Comparison of ENCODE assay signal across 1 cellular context in genomic region chr6:149746147-149746946, GRCh38.
TF ChIP-seq lines count a peak whose summit lies in the region.

TSS of gene NUP43 (minus strand) at chr6:149746529. CDS start at chr6:149746495, 34 bp downstream.

TF ChIP-seq in HepG2, 621 proteins besides CTCF, POLR2A, EP300 and RAD21 (continued from another document and continues in another):
- TF ChIP-seq NFAT5 (CRISPR knock-in tag; IDR thresholded peaks at IDR 0.05) = peak; percentile 59; the same call in 1 of the 2 replicates
- no peak for TF ChIP-seq ZNF652 (CRISPR knock-in tag; IDR thresholded peaks at IDR 0.05; ENCODE audit: borderline replicate concordance, low read depth)
- no peak for TF ChIP-seq ARNT2 (CRISPR knock-in tag; IDR thresholded peaks at IDR 0.05; ENCODE audit: low read depth)
- peak; percentile 89 for TF ChIP-seq ZNF547 (CRISPR knock-in tag; IDR thresholded peaks at IDR 0.05)
- TF ChIP-seq TSC22D2 (CRISPR knock-in tag; IDR thresholded peaks at IDR 0.05; ENCODE audit: borderline replicate concordance) = no peak
- peak; percentile 98 for TF ChIP-seq SPEN (CRISPR knock-in tag; IDR thresholded peaks at IDR 0.05; ENCODE audit: low read depth)
- TF ChIP-seq HNF1A (IDR thresholded peaks at IDR 0.05; ENCODE audit: low read depth) = no peak
- peak; percentile 61; the same call in 1 of the 2 replicates for TF ChIP-seq HNF1A (CRISPR knock-in tag; IDR thresholded peaks at IDR 0.05; ENCODE audit: borderline replicate concordance)
- TF ChIP-seq ZBTB39 (CRISPR knock-in tag; IDR thresholded peaks at IDR 0.05) = no peak
- peak; percentile 81; the same call in 1 of the 2 replicates for TF ChIP-seq ZNF124 (CRISPR knock-in tag; IDR thresholded peaks at IDR 0.05)
- peak; percentile 24; the same call in 1 of the 2 replicates for TF ChIP-seq KLF9 (CRISPR knock-in tag; IDR thresholded peaks at IDR 0.05; ENCODE audit: low read depth)
- 0 out of 2 replicates have a peak, but pooled peaks have one; percentile 45 for TF ChIP-seq ZSCAN25 (CRISPR knock-in tag; IDR thresholded peaks at IDR 0.05)
- TF ChIP-seq HNF1B (CRISPR knock-in tag; IDR thresholded peaks at IDR 0.05) = peak; percentile 90; the same call in 1 of the 2 replicates
- TF ChIP-seq ERF (CRISPR knock-in tag; IDR thresholded peaks at IDR 0.05) = peak; percentile 95
- peak; percentile 94; the same call in 1 of the 2 replicates for TF ChIP-seq MXD4 (CRISPR knock-in tag; IDR thresholded peaks at IDR 0.05)
- peak; percentile 95 for TF ChIP-seq YEATS4 (CRISPR knock-in tag; IDR thresholded peaks at IDR 0.05; ENCODE audit: borderline replicate concordance)
- peak; percentile 97 for TF ChIP-seq ZFP36L1 (CRISPR knock-in tag; IDR thresholded peaks at IDR 0.05)
- peak; percentile 85 for TF ChIP-seq HINFP (CRISPR knock-in tag; IDR thresholded peaks at IDR 0.05; ENCODE audit: low read depth)
- peak; percentile 90; the same call in 1 of the 2 replicates for TF ChIP-seq ZNF232 (CRISPR knock-in tag; IDR thresholded peaks at IDR 0.05; ENCODE audit: borderline replicate concordance)
- peak; percentile 40; the same call in 1 of the 2 replicates for TF ChIP-seq ZNF333 (CRISPR knock-in tag; IDR thresholded peaks at IDR 0.05; ENCODE audit: borderline replicate concordance)
- peak; percentile 86 for TF ChIP-seq ZKSCAN8 (CRISPR knock-in tag; IDR thresholded peaks at IDR 0.05; ENCODE audit: borderline replicate concordance)
- TF ChIP-seq GABPB1 (CRISPR knock-in tag; IDR thresholded peaks at IDR 0.05) = peak; percentile 88
- no peak; the same call in 1 of the 2 replicates for TF ChIP-seq PRDM15 (CRISPR knock-in tag; IDR thresholded peaks at IDR 0.05)
- TF ChIP-seq ZNF737 (CRISPR knock-in tag; IDR thresholded peaks at IDR 0.05; ENCODE audit: borderline replicate concordance) = peak; percentile 39; the same call in 1 of the 2 replicates
- TF ChIP-seq GATA4 (IDR thresholded peaks at IDR 0.05; ENCODE audit: borderline replicate concordance, low read depth) = peak; percentile 41; the same call in 1 of the 2 replicates
- TF ChIP-seq MED1 (CRISPR knock-in tag; IDR thresholded peaks at IDR 0.05) = peak; percentile 83
- TF ChIP-seq ZNF235 (CRISPR knock-in tag; IDR thresholded peaks at IDR 0.05; ENCODE audit: borderline replicate concordance) = no peak
- TF ChIP-seq DMTF1 (CRISPR knock-in tag; IDR thresholded peaks at IDR 0.05) = 0 out of 2 replicates have a peak, but pooled peaks have one; percentile 36
- no peak for TF ChIP-seq ZSCAN20 (CRISPR knock-in tag; IDR thresholded peaks at IDR 0.05; ENCODE audit: borderline replicate concordance)
